Comparison of ENCODE assay signal across 8 cellular contexts in genomic region chrX:31714797-31715196, GRCh38.
"Had no signal": no experiment of that assay in that cellular context is flagged by ENCODE, and none has a peak within 500 bp of the region (broad histone marks: within the 10 kb centered on the region; RNA-seq: fewer than 3 reads in every experiment).

No MANE protein-coding gene starts in this region.

- H3K9me3 ChIP-seq: HAP-1 had no signal

- DNase-seq: GM23248, GOT3, H7, IMR-90, KG1 had no signal

- H3K4me1 ChIP-seq: HAP-1 had no signal

- H3K27ac ChIP-seq: GM23248 had no signal

- H3K36me3 ChIP-seq: HAP-1 had no signal

- H3K4me3 ChIP-seq: GM23248, HAP-1, K562 had no signal

- FAIRE-seq: HTR-8/SVneo, K562 had no signal
